In genomic region chr7:146902728-146903127, GRCh38 we compare ENCODE assay signal across 20 cellular contexts.
DNase-seq lines count a peak whose midpoint lies in the region; ATAC-seq, FAIRE-seq and TF ChIP-seq lines count a peak whose summit lies in the region.
"Had no signal": no experiment of that assay in that cellular context is flagged by ENCODE, and none has a peak within 500 bp of the region (broad histone marks: within the 10 kb centered on the region; RNA-seq: fewer than 3 reads in every experiment).

No MANE protein-coding gene starts in this region.

- no peak overlapping the region for H3K4me2 ChIP-seq in HepG2 (ENCODE audit: low read depth, low read length)

- 5% methylated on average over 8 of the region's 8 CpGs for WGBS in HepG2 (ENCODE audit: low lambda C conversion rate)
- WGBS in right lobe of liver (ENCODE audit: insufficient coverage, low coverage, low lambda C conversion rate, missing lambda C conversion rate) = 52% methylated on average over 4 of the region's 8 CpGs

- CTCF ChIA-PET in HepG2 (lab: Yijun Ruan, JAX; ENCODE audit: low intra/inter-chr PET ratio, low total read pairs) = no interaction called here

- no peaks in the 10 kb centered on the region for H3K4me1 ChIP-seq in HepG2 (ENCODE audit: insufficient read depth, low read length)
- no peaks in the 10 kb centered on the region for H3K4me1 ChIP-seq in right lobe of liver
- no peaks in the 10 kb centered on the region for H3K4me1 ChIP-seq in SJCRH30
- H3K4me1 ChIP-seq: HAP-1 had no signal

- H3K36me3 ChIP-seq in HepG2 (replicated peaks in 1 of 2; ENCODE audit: control insufficient read depth in 1 of 2, insufficient read depth in 2 of 2, low read length in 2 of 2) (no peaks in the 10 kb centered on the region), right lobe of liver (no peaks in the 10 kb centered on the region), SJCRH30 (no peaks in the 10 kb centered on the region)
- H3K36me3 ChIP-seq: HAP-1 had no signal

- no peak overlapping the region for H3K9ac ChIP-seq in HepG2 (ENCODE audit: insufficient read depth, low read depth, low read length)

- TF ChIP-seq RAD21 in HepG2 (CRISPR knock-in tag; IDR thresholded peaks at IDR 0.05) = no peak

- no TSS peak for BruUV-seq in HepG2 (replicated peaks; lab: Mats Ljungman, UMichigan)

- TF ChIP-seq EP300 in HepG2 (IDR thresholded peaks at IDR 0.05; ENCODE audit: low read depth in 2 of 2, low read length in 2 of 2) (no peak), HepG2 (CRISPR knock-in tag; IDR thresholded peaks at IDR 0.05; ENCODE audit: borderline replicate concordance) (no peak)

- ATAC-seq in HepG2 = no peak
- no peak for ATAC-seq in right lobe of liver
- ATAC-seq in HG02981 (IDR thresholded peaks at IDR 0.05; ENCODE audit: unreplicated experiment) = no peak
- ATAC-seq in SK-N-SH treated with all-trans-retinoic acid at 6 μM for 48 hours = no peak
- ATAC-seq in GM19463 (IDR thresholded peaks at IDR 0.05; ENCODE audit: unreplicated experiment) = no peak
- ATAC-seq: Panc1, T-helper 17 cell had no signal

- in situ Hi-C loops in HepG2 (cut with HindIII; ENCODE audit: extremely low pct_ligation_motif_present, low pct_unique_long_range_greater_than_20kb) = no loop called here

- H3K9me3 ChIP-seq in HepG2 (ENCODE audit: low read length) = peaks cover 69% of the 10 kb centered on the region
- no peaks in the 10 kb centered on the region for H3K9me3 ChIP-seq in right lobe of liver
- no peaks in the 10 kb centered on the region for H3K9me3 ChIP-seq in SJCRH30 (replicated peaks)
- H3K9me3 ChIP-seq: HAP-1 had no signal

- FAIRE-seq in HepG2 (lab: Jason Lieb, UNC) = no peak
- FAIRE-seq: A204.1 had no signal

- POLR2A ChIA-PET in HepG2 (lab: Yijun Ruan, JAX) = no interaction called here

- TF ChIP-seq POLR2A in HepG2 (IDR thresholded peaks at IDR 0.05; ENCODE audit: insufficient read depth in 1 of 2, low read depth in 2 of 2, low read length in 2 of 2) = no peak
- no peak for TF ChIP-seq POLR2A in right lobe of liver (IDR thresholded peaks at IDR 0.05)
- TF ChIP-seq POLR2A in erythroblast (IDR thresholded peaks at IDR 0.05; ENCODE audit: low read length) = no peak

- H4K20me1 ChIP-seq in HepG2 (ENCODE audit: insufficient read depth, low read length) = no peaks in the 10 kb centered on the region

- no peak overlapping the region for H3K4me3 ChIP-seq in HepG2 (replicated peaks in 1 of 3; ENCODE audit: insufficient read depth in 1 of 3, low read depth in 2 of 3, low read length in 3 of 3)
- no peak overlapping the region for H3K4me3 ChIP-seq in right lobe of liver
- H3K4me3 ChIP-seq in SJCRH30 = no peak overlapping the region
- H3K4me3 ChIP-seq: HAP-1 had no signal

- DNase-seq in HepG2 (ENCODE audit: low spot score) (no peak), right lobe of liver (no peak), M059J (ENCODE audit: low read depth) (peak; percentile 0), SJCRH30 (peak; percentile 1 to 5), erythroblast (lab: John Stamatoyannopoulos, UW) (no peak)
- DNase-seq: COR-L47, DMS153, IMR-90, Karpas-422, NCI-H1417, NCI-H187 treated with DMSO at 0.1 percent for 48 hours, NCI-H774, SHP77, T-helper 17 cell had no signal

- intact Hi-C loops in HepG2 (cut with micrococcal nuclease; ENCODE audit: unreplicated experiment) (no loop called here), right lobe of liver (cut with DNase I) (no loop called here)

- no peak overlapping the region for H2AFZ ChIP-seq in HepG2 (ENCODE audit: low read length)

- no peaks in the 10 kb centered on the region for H3K79me2 ChIP-seq in HepG2 (ENCODE audit: insufficient read depth, low read length)

- no peaks in the 10 kb centered on the region for H3K27me3 ChIP-seq in HepG2 (ENCODE audit: control insufficient read depth in 1 of 2, insufficient read depth in 2 of 2, low read length in 2 of 2)
- H3K27me3 ChIP-seq in right lobe of liver = no peaks in the 10 kb centered on the region
- H3K27me3 ChIP-seq in SJCRH30 = peaks cover 5% of the 10 kb centered on the region; the same call in 1 of the 2 replicates

- TF ChIP-seq CTCF in HepG2 (CRISPR knock-in tag; IDR thresholded peaks at IDR 0.05) (no peak), right lobe of liver (IDR thresholded peaks at IDR 0.05) (no peak)

- no peak overlapping the region for H3K27ac ChIP-seq in HepG2 (ENCODE audit: extremely low read length, insufficient read depth, low read length)
- no peak overlapping the region for H3K27ac ChIP-seq in right lobe of liver
- no peak overlapping the region for H3K27ac ChIP-seq in SJCRH30

TF ChIP-seq in HepG2, 621 proteins besides CTCF, POLR2A, EP300 and RAD21:
- TF ChIP-seq, protein P1, sequence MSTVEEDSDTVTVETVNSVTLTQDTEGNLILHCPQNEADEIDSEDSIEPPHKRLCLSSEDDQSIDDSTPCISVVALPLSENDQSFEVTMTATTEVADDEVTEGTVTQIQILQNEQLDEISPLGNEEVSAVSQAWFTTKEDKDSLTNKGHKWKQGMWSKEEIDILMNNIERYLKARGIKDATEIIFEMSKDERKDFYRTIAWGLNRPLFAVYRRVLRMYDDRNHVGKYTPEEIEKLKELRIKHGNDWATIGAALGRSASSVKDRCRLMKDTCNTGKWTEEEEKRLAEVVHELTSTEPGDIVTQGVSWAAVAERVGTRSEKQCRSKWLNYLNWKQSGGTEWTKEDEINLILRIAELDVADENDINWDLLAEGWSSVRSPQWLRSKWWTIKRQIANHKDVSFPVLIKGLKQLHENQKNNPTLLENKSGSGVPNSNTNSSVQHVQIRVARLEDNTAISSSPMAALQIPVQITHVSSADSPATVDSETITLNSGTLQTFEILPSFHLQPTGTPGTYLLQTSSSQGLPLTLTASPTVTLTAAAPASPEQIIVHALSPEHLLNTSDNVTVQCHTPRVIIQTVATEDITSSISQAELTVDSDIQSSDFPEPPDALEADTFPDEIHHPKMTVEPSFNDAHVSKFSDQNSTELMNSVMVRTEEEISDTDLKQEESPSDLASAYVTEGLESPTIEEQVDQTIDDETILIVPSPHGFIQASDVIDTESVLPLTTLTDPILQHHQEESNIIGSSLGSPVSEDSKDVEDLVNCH (CRISPR knock-in tag; IDR thresholded peaks at IDR 0.05) = no peak
- peak; percentile 34; the same call in 1 of the 2 replicates for TF ChIP-seq ATF7 (IDR thresholded peaks at IDR 0.05)
- TF ChIP-seq ATF7 (CRISPR knock-in tag; IDR thresholded peaks at IDR 0.05) = no peak
TF ChIP-seq in HepG2: peak in this region for 1.

TF ChIP-seq in SK-N-SH treated with all-trans-retinoic acid at 6 μM for 48 hours, 23 proteins besides CTCF, POLR2A, EP300 and RAD21 (continues in another document):
- TF ChIP-seq, protein P2, sequence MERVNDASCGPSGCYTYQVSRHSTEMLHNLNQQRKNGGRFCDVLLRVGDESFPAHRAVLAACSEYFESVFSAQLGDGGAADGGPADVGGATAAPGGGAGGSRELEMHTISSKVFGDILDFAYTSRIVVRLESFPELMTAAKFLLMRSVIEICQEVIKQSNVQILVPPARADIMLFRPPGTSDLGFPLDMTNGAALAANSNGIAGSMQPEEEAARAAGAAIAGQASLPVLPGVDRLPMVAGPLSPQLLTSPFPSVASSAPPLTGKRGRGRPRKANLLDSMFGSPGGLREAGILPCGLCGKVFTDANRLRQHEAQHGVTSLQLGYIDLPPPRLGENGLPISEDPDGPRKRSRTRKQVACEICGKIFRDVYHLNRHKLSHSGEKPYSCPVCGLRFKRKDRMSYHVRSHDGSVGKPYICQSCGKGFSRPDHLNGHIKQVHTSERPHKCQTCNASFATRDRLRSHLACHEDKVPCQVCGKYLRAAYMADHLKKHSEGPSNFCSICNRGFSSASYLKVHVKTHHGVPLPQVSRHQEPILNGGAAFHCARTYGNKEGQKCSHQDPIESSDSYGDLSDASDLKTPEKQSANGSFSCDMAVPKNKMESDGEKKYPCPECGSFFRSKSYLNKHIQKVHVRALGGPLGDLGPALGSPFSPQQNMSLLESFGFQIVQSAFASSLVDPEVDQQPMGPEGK (CRISPR knock-in tag; IDR thresholded peaks at IDR 0.05; ENCODE audit: borderline replicate concordance) = no peak
- no peak for TF ChIP-seq GLIS3 (CRISPR knock-in tag; IDR thresholded peaks at IDR 0.05)
- no peak for TF ChIP-seq ZNF565 (CRISPR knock-in tag; conservative IDR thresholded peaks at IDR 0.05; ENCODE audit: low read depth)
- no peak for TF ChIP-seq TOX (CRISPR knock-in tag; IDR thresholded peaks at IDR 0.05; ENCODE audit: borderline replicate concordance)
- no peak for TF ChIP-seq ZC3H10 (CRISPR knock-in tag; IDR thresholded peaks at IDR 0.05)
- TF ChIP-seq, protein P3, sequence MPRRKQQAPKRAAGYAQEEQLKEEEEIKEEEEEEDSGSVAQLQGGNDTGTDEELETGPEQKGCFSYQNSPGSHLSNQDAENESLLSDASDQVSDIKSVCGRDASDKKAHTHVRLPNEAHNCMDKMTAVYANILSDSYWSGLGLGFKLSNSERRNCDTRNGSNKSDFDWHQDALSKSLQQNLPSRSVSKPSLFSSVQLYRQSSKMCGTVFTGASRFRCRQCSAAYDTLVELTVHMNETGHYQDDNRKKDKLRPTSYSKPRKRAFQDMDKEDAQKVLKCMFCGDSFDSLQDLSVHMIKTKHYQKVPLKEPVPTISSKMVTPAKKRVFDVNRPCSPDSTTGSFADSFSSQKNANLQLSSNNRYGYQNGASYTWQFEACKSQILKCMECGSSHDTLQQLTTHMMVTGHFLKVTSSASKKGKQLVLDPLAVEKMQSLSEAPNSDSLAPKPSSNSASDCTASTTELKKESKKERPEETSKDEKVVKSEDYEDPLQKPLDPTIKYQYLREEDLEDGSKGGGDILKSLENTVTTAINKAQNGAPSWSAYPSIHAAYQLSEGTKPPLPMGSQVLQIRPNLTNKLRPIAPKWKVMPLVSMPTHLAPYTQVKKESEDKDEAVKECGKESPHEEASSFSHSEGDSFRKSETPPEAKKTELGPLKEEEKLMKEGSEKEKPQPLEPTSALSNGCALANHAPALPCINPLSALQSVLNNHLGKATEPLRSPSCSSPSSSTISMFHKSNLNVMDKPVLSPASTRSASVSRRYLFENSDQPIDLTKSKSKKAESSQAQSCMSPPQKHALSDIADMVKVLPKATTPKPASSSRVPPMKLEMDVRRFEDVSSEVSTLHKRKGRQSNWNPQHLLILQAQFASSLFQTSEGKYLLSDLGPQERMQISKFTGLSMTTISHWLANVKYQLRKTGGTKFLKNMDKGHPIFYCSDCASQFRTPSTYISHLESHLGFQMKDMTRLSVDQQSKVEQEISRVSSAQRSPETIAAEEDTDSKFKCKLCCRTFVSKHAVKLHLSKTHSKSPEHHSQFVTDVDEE (CRISPR knock-in tag; IDR thresholded peaks at IDR 0.05) = no peak

Comparison
In these comparisons a context has a peak if more than half of its experiments do, and no peak if none do; other contexts are left out.
1. DNase-seq: peak in M059J (single experiment) and SJCRH30 (2 of 2); none in HepG2 (single experiment), right lobe of liver (0 of 3) and erythroblast (0 of 2).